1 cellular context compared by ENCODE assay signal in the genomic region with DNA sequence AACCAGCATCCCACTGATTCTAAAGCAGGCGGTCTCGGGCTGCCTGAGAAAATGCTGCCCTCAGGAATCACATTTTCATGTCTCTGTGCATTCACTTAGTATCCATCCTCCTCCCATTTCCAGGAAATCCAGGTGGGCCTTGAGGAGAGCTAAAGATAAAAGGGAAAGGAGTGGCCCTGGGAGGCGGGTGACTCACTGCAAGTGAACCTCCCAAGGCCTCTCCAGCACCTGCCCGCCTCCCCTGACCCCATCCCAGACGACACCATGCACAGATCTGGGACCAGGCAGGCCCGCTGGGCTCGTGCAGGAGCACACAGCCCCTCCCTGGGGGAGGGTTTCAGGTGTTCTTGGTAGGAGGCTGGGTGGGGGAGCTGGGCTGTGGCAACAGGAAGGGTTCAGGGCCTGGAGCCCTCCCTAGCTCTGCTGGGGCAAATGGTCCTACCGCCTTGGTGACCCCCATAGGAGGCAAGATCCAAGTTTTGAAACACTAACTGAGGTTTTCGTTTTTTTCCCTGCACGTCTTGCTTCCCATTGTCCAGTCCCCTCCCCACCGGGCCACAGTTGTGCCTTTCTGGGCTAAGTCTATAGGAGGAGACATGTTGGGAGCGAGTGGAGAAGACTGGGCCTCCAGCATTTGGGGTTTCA.
TF ChIP-seq lines count a peak whose summit lies in the region.

No MANE protein-coding gene starts in this region.

TF ChIP-seq in HepG2, 621 proteins besides CTCF, POLR2A, EP300 and RAD21:
- TF ChIP-seq FOSL2 (CRISPR knock-in tag; IDR thresholded peaks at IDR 0.05) (0 out of 2 replicates have a peak, but pooled peaks have one; percentile 13), ZNF563 (CRISPR knock-in tag; IDR thresholded peaks at IDR 0.05) (no peak)
- TF ChIP-seq, protein P1, sequence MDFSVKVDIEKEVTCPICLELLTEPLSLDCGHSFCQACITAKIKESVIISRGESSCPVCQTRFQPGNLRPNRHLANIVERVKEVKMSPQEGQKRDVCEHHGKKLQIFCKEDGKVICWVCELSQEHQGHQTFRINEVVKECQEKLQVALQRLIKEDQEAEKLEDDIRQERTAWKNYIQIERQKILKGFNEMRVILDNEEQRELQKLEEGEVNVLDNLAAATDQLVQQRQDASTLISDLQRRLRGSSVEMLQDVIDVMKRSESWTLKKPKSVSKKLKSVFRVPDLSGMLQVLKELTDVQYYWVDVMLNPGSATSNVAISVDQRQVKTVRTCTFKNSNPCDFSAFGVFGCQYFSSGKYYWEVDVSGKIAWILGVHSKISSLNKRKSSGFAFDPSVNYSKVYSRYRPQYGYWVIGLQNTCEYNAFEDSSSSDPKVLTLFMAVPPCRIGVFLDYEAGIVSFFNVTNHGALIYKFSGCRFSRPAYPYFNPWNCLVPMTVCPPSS (IDR thresholded peaks at IDR 0.05) = no peak
